11 cellular contexts compared by ENCODE assay signal in genomic region chr4:107993969-107994368, GRCh38. TPM values are rescaled to one million over a fixed set of nuclear protein-coding genes. Genes with fewer than 3 reads are reported as not detected.
A peak's percentile ranks its signal among the peaks of the same experiment; 100 is the strongest.
DNase-seq lines count a peak whose midpoint lies in the region; ATAC-seq and TF ChIP-seq lines count a peak whose summit lies in the region.
"Had no signal": no experiment of that assay in that cellular context is flagged by ENCODE, and none has a peak within 500 bp of the region (broad histone marks: within the 10 kb centered on the region; RNA-seq: fewer than 3 reads in every experiment).

No MANE protein-coding gene starts in this region.

- intact Hi-C loops in CD14-positive monocyte (cut with micrococcal nuclease) = no loop called here
- intact Hi-C loops in activated T-helper 1 cell treated with anti-CD3 and anti-CD28 coated beads, Interleukin-12 subunit alpha, Interleukin-12 subunit beta, Interleukin-2, Interleukin-4 antibody, amounts not matched to agents 30 ng/mL and 10 ng/mL and 1 ng/mL, durations not matched to agents 14 hours and 24 hours and 36 hours (cut with micrococcal nuclease) = loop anchor here (5.0 kb wide), 1 partner anchor 1823 kb away; the partner anchor contains the start of gene GAR1

- peaks cover 9 to 14% of the 10 kb centered on the region in 2 donors for H3K36me3 Mint-ChIP-seq in CD14-positive monocyte
- H3K36me3 Mint-ChIP-seq in activated T-helper 1 cell treated with anti-CD3 and anti-CD28 coated beads, Interleukin-12 subunit alpha, Interleukin-12 subunit beta, Interleukin-2, Interleukin-4 antibody, amounts not matched to agents 30 ng/mL and 10 ng/mL and 1 ng/mL, durations not matched to agents 14 hours and 24 hours and 36 hours (ENCODE audit: low read depth) = peaks cover 16% of the 10 kb centered on the region

- peak overlapping the region; percentile 24 to 63 for H3K4me3 Mint-ChIP-seq in CD14-positive monocyte
- no peak overlapping the region for H3K4me3 Mint-ChIP-seq in activated T-helper 1 cell treated with anti-CD3 and anti-CD28 coated beads, Interleukin-12 subunit alpha, Interleukin-12 subunit beta, Interleukin-2, Interleukin-4 antibody, amounts not matched to agents 30 ng/mL and 10 ng/mL and 1 ng/mL, durations not matched to agents 14 hours and 24 hours and 36 hours

- no peaks in the 10 kb centered on the region for H3K9me3 Mint-ChIP-seq in CD14-positive monocyte
- H3K9me3 Mint-ChIP-seq in activated T-helper 1 cell treated with anti-CD3 and anti-CD28 coated beads, Interleukin-12 subunit alpha, Interleukin-12 subunit beta, Interleukin-2, Interleukin-4 antibody, amounts not matched to agents 30 ng/mL and 10 ng/mL and 1 ng/mL, durations not matched to agents 14 hours and 24 hours and 36 hours = no peaks in the 10 kb centered on the region

- TF ChIP-seq CTCF in CD14-positive monocyte (IDR thresholded peaks at IDR 0.05) = no peak

- H3K27ac Mint-ChIP-seq in CD14-positive monocyte = no peak overlapping the region
- H3K27ac Mint-ChIP-seq in activated T-helper 1 cell treated with anti-CD3 and anti-CD28 coated beads, Interleukin-12 subunit alpha, Interleukin-12 subunit beta, Interleukin-2, Interleukin-4 antibody, amounts not matched to agents 30 ng/mL and 10 ng/mL and 1 ng/mL, durations not matched to agents 14 hours and 24 hours and 36 hours = no peak overlapping the region

- peaks cover 0 to 2% (median 0%) of the 10 kb centered on the region in 3 donors for H3K27me3 Mint-ChIP-seq in CD14-positive monocyte (ENCODE audit: low read depth in 3 of 3)
- H3K27me3 Mint-ChIP-seq in activated T-helper 1 cell treated with anti-CD3 and anti-CD28 coated beads, Interleukin-12 subunit alpha, Interleukin-12 subunit beta, Interleukin-2, Interleukin-4 antibody, amounts not matched to agents 30 ng/mL and 10 ng/mL and 1 ng/mL, durations not matched to agents 14 hours and 24 hours and 36 hours (ENCODE audit: insufficient read depth) = no peaks in the 10 kb centered on the region
- H3K27me3 Mint-ChIP-seq: CD4-positive, alpha-beta memory T cell had no signal

- ATAC-seq in GM19043 (IDR thresholded peaks at IDR 0.05; ENCODE audit: low read depth, unreplicated experiment) = peak; percentile 42
- ATAC-seq in HG02884 (IDR thresholded peaks at IDR 0.05; ENCODE audit: unreplicated experiment) = peak; percentile 31

- peaks cover 42% of the 10 kb centered on the region for H3K4me1 Mint-ChIP-seq in CD14-positive monocyte
- peaks cover 56% of the 10 kb centered on the region for H3K4me1 Mint-ChIP-seq in activated T-helper 1 cell treated with anti-CD3 and anti-CD28 coated beads, Interleukin-12 subunit alpha, Interleukin-12 subunit beta, Interleukin-2, Interleukin-4 antibody, amounts not matched to agents 30 ng/mL and 10 ng/mL and 1 ng/mL, durations not matched to agents 14 hours and 24 hours and 36 hours (ENCODE audit: low read depth)

- DNase-seq in CD14-positive monocyte (ENCODE audit: low spot score) (no peak), NOMO-1 treated with DMSO at 0.1 percent for 48 hours (lab: John Stamatoyannopoulos, UW; ENCODE audit: unreplicated experiment) (peak; percentile 57), NCI-H2081 (lab: John Stamatoyannopoulos, UW) (no peak), AG20443 (ENCODE audit: low spot score) (no peak)
- no peak for DNase-seq in activated T-helper 1 cell treated with anti-CD3 and anti-CD28 coated beads, Interleukin-12 subunit alpha, Interleukin-12 subunit beta, Interleukin-2, Interleukin-4 antibody, amounts not matched to agents 30 ng/mL and 10 ng/mL and 1 ng/mL, durations not matched to agents 14 hours and 24 hours and 36 hours (ENCODE audit: low spot score)
- no peak for DNase-seq in stimulated activated CD4-positive, alpha-beta T cell treated with anti-CD3 and anti-CD28 coated beads, Interleukin-4, amount 100 ng/mL, for 4 hours
- DNase-seq: CD4-positive, alpha-beta memory T cell; dorsolateral prefrontal cortex; small intestine had no signal

RNA-seq across cellular contexts. Expression of gene HADH, which starts 4.3 kb away (rescaled TPM):
- polyA plus RNA-seq in CD14-positive monocyte = 10 to 100 TPM; 19.4 TPM
- 33.9 and 36.8 TPM in 2 replicates for total RNA-seq in activated T-helper 1 cell treated with anti-CD3 and anti-CD28 coated beads, Interleukin-12 subunit alpha, Interleukin-12 subunit beta, Interleukin-2, Interleukin-4 antibody, amounts not matched to agents 30 ng/mL and 10 ng/mL and 1 ng/mL, durations not matched to agents 14 hours and 24 hours and 36 hours
